8 cellular contexts compared by ENCODE assay signal in genomic region chr3:11641316-11641682, GRCh38. TPM values are rescaled to one million over a fixed set of nuclear protein-coding genes. Genes with fewer than 3 reads are reported as not detected.
DNase-seq lines count a peak whose midpoint lies in the region; ATAC-seq and TF ChIP-seq lines count a peak whose summit lies in the region.

No MANE protein-coding gene starts in this region.

- TF ChIP-seq CTCF in SK-N-SH (IDR thresholded peaks at IDR 0.05): peak; percentile 16; the same call in 1 of the 2 replicates

- CTCF ChIA-PET in SK-N-SH (lab: Yijun Ruan, JAX): interaction anchor here (0.9 to 1.2 kb wide), 4 partner anchors 8 to 262 kb away, joined by 3 read pairs; partner anchors contain the start of gene TAMM41

- peak overlapping the region; percentile 84 for H3K4me2 ChIP-seq in SK-N-SH

- H3K27ac ChIP-seq in SK-N-SH (ENCODE audit: low read depth in 2 of 2, low read length in 1 of 2): peak overlapping the region; percentile 98
- H3K27ac ChIP-seq in substantia nigra (ENCODE audit: low read depth, low read length, poor library complexity, severe bottlenecking): peak overlapping the region; percentile 93

- H3F3A ChIP-seq in SK-N-SH (replicated peaks; ENCODE audit: insufficient read depth): peaks cover 34% of the 10 kb centered on the region

- peaks cover 0 to 11% of the 10 kb centered on the region in 2 experiments for H3K36me3 ChIP-seq in SK-N-SH (replicated peaks in 1 of 2; ENCODE audit: control insufficient read depth in 1 of 2, insufficient read depth in 2 of 2, low read length in 1 of 2)

- peaks cover 25% of the 10 kb centered on the region for H3K36me3 Mint-ChIP-seq in activated T-helper 1 cell treated with anti-CD3 and anti-CD28 coated beads, Interleukin-12 subunit alpha, Interleukin-12 subunit beta, Interleukin-2, Interleukin-4 antibody, amounts not matched to agents 30 ng/mL and 10 ng/mL and 1 ng/mL, durations not matched to agents 14 hours and 24 hours and 36 hours (ENCODE audit: low read depth)

- H3K9ac ChIP-seq in SK-N-SH: peak overlapping the region; percentile 98

- H3K4me3 ChIP-seq in SK-N-SH (ENCODE audit: low read depth in 2 of 2, low read length in 1 of 2) (peak overlapping the region; percentile 70 to 71), iPS-18c (ENCODE audit: insufficient read depth, low read depth, low read length) (peak overlapping the region; percentile 88)

- peaks cover 44% of the 10 kb centered on the region for H4K20me1 ChIP-seq in SK-N-SH (ENCODE audit: insufficient read depth)

- H3K27me3 Mint-ChIP-seq in activated T-helper 1 cell treated with anti-CD3 and anti-CD28 coated beads, Interleukin-12 subunit alpha, Interleukin-12 subunit beta, Interleukin-2, Interleukin-4 antibody, amounts not matched to agents 30 ng/mL and 10 ng/mL and 1 ng/mL, durations not matched to agents 14 hours and 24 hours and 36 hours (ENCODE audit: insufficient read depth): peaks cover 4% of the 10 kb centered on the region

- no peaks in the 10 kb centered on the region for H3K9me3 ChIP-seq in SK-N-SH
- no peaks in the 10 kb centered on the region for H3K9me3 ChIP-seq in iPS-18c (ENCODE audit: control insufficient read depth, insufficient read depth, low read length)

- peaks cover 53% of the 10 kb centered on the region for H3K4me1 Mint-ChIP-seq in activated T-helper 1 cell treated with anti-CD3 and anti-CD28 coated beads, Interleukin-12 subunit alpha, Interleukin-12 subunit beta, Interleukin-2, Interleukin-4 antibody, amounts not matched to agents 30 ng/mL and 10 ng/mL and 1 ng/mL, durations not matched to agents 14 hours and 24 hours and 36 hours (ENCODE audit: low read depth)

- H3K27me3 ChIP-seq in SK-N-SH (ENCODE audit: insufficient read depth): no peaks in the 10 kb centered on the region

- intact Hi-C loops in activated T-helper 1 cell treated with anti-CD3 and anti-CD28 coated beads, Interleukin-12 subunit alpha, Interleukin-12 subunit beta, Interleukin-2, Interleukin-4 antibody, amounts not matched to agents 30 ng/mL and 10 ng/mL and 1 ng/mL, durations not matched to agents 14 hours and 24 hours and 36 hours (cut with micrococcal nuclease): loop anchor here (5.0 to 10.0 kb wide), 4 partner anchors 59 to 1784 kb away; partner anchors contain the start of genes NUP210 and TAMM41
- intact Hi-C loops in posterior cingulate gyrus (cut with DNase I): loop anchor here (10.0 kb wide), 1 partner anchor 366 kb away; the partner anchor contains the start of gene ATG7

- H2AFZ ChIP-seq in SK-N-SH (ENCODE audit: low read depth): no peak overlapping the region

- TF ChIP-seq EP300 in SK-N-SH (IDR thresholded peaks at IDR 0.05; ENCODE audit: borderline replicate concordance in 1 of 2, low read depth in 1 of 2, low read length in 1 of 2): no peak

- TF ChIP-seq RAD21 in SK-N-SH (IDR thresholded peaks at IDR 0.05; ENCODE audit: low read length): no peak

- peaks cover 73% of the 10 kb centered on the region for H3K79me2 ChIP-seq in SK-N-SH (ENCODE audit: insufficient read depth)

- POLR2A ChIA-PET in SK-N-SH (lab: Yijun Ruan, JAX): no interaction called here

- no peaks in the 10 kb centered on the region for H3K9me2 ChIP-seq in SK-N-SH

- DNase-seq in SK-N-SH: no peak
- no peak for DNase-seq in activated T-helper 1 cell treated with anti-CD3 and anti-CD28 coated beads, Interleukin-12 subunit alpha, Interleukin-12 subunit beta, Interleukin-2, Interleukin-4 antibody, amounts not matched to agents 30 ng/mL and 10 ng/mL and 1 ng/mL, durations not matched to agents 14 hours and 24 hours and 36 hours (ENCODE audit: low spot score)
- no peak for DNase-seq in substantia nigra (lab: John Stamatoyannopoulos, UW)
- DNase-seq in NCI-H1417 treated with DMSO at 0.1 percent for 48 hours (lab: John Stamatoyannopoulos, UW): no peak
- DNase-seq in posterior cingulate gyrus: no peak

- ATAC-seq in SK-N-SH treated with all-trans-retinoic acid at 6 μM for 48 hours (no peak), HG03469 (IDR thresholded peaks at IDR 0.05; ENCODE audit: unreplicated experiment) (no peak)

- peaks cover 41 to 43% of the 10 kb centered on the region in 2 experiments for H3K4me1 ChIP-seq in SK-N-SH (ENCODE audit: control insufficient read depth in 1 of 2, insufficient read depth in 2 of 2, low read depth in 1 of 2, low read length in 1 of 2)

- peak overlapping the region; percentile 96 for H3K27ac Mint-ChIP-seq in activated T-helper 1 cell treated with anti-CD3 and anti-CD28 coated beads, Interleukin-12 subunit alpha, Interleukin-12 subunit beta, Interleukin-2, Interleukin-4 antibody, amounts not matched to agents 30 ng/mL and 10 ng/mL and 1 ng/mL, durations not matched to agents 14 hours and 24 hours and 36 hours

- peak overlapping the region; percentile 95 for H3K4me3 Mint-ChIP-seq in activated T-helper 1 cell treated with anti-CD3 and anti-CD28 coated beads, Interleukin-12 subunit alpha, Interleukin-12 subunit beta, Interleukin-2, Interleukin-4 antibody, amounts not matched to agents 30 ng/mL and 10 ng/mL and 1 ng/mL, durations not matched to agents 14 hours and 24 hours and 36 hours

- WGBS in SK-N-SH (ENCODE audit: low lambda C conversion rate): 2% methylated on average over 2 of the region's 2 CpGs

- H3K9me3 Mint-ChIP-seq in activated T-helper 1 cell treated with anti-CD3 and anti-CD28 coated beads, Interleukin-12 subunit alpha, Interleukin-12 subunit beta, Interleukin-2, Interleukin-4 antibody, amounts not matched to agents 30 ng/mL and 10 ng/mL and 1 ng/mL, durations not matched to agents 14 hours and 24 hours and 36 hours: no peaks in the 10 kb centered on the region

TF ChIP-seq in SK-N-SH, 30 proteins besides CTCF, POLR2A, EP300 and RAD21:
- TF ChIP-seq PBX3 (IDR thresholded peaks at IDR 0.05) (no peak), CHD2 (IDR thresholded peaks at IDR 0.05; ENCODE audit: low read length, partially characterized antibody) (no peak)

TF ChIP-seq in SK-N-SH treated with all-trans-retinoic acid at 6 μM for 48 hours, 23 proteins besides CTCF, POLR2A, EP300 and RAD21 (continues in another document):
- no peak for TF ChIP-seq ZNF8 (CRISPR knock-in tag; IDR thresholded peaks at IDR 0.05)
- TF ChIP-seq TCF4 (CRISPR knock-in tag; IDR thresholded peaks at IDR 0.05; ENCODE audit: borderline replicate concordance): no peak
- TF ChIP-seq SNAI2 (CRISPR knock-in tag; IDR thresholded peaks at IDR 0.05): no peak
- no peak for TF ChIP-seq CREB5 (CRISPR knock-in tag; IDR thresholded peaks at IDR 0.05; ENCODE audit: low read depth)
- no peak for TF ChIP-seq GLIS3 (CRISPR knock-in tag; IDR thresholded peaks at IDR 0.05)
- no peak for TF ChIP-seq PPARA (CRISPR knock-in tag; IDR thresholded peaks at IDR 0.05; ENCODE audit: borderline replicate concordance)
- no peak for TF ChIP-seq PATZ1 (CRISPR knock-in tag; IDR thresholded peaks at IDR 0.05; ENCODE audit: borderline replicate concordance)
- no peak for TF ChIP-seq ARNTL (CRISPR knock-in tag; IDR thresholded peaks at IDR 0.05; ENCODE audit: borderline replicate concordance, low read depth)
- TF ChIP-seq CSRNP3 (CRISPR knock-in tag; IDR thresholded peaks at IDR 0.05): no peak

RNA-seq across cellular contexts. Expression of gene VGLL4, which starts 2.4 kb away (rescaled TPM):
- 48.9 and 52.1 TPM in 2 replicates for polyA plus RNA-seq in SK-N-SH (2012; rRNA removed)
- polyA plus RNA-seq in SK-N-SH (2012; cell fraction: cytosol; rRNA removed): 40.5 and 45.5 TPM in 2 replicates
- 60.2 and 71.7 TPM in 2 replicates for polyA plus RNA-seq in SK-N-SH (2012; cell fraction: nucleus; rRNA removed)
- total RNA-seq in activated T-helper 1 cell treated with anti-CD3 and anti-CD28 coated beads, Interleukin-12 subunit alpha, Interleukin-12 subunit beta, Interleukin-2, Interleukin-4 antibody, amounts not matched to agents 30 ng/mL and 10 ng/mL and 1 ng/mL, durations not matched to agents 14 hours and 24 hours and 36 hours: 46.0 and 48.7 TPM in 2 replicates
